In genomic region chr4:91113130-91113706, GRCh38 we compare ENCODE assay signal across 8 cellular contexts.
DNase-seq lines count a peak whose midpoint lies in the region; ATAC-seq, FAIRE-seq and TF ChIP-seq lines count a peak whose summit lies in the region.

No MANE protein-coding gene starts in this region.

- 28% methylated on average over 4 of the region's 4 CpGs for WGBS in pancreas, 2 donors

- intact Hi-C loops in pancreas (cut with DNase I) = no loop called here

- H3K27me3 ChIP-seq in pancreas = no peaks in the 10 kb centered on the region

- no peak overlapping the region for H3K27ac ChIP-seq in pancreas
- H3K27ac ChIP-seq in coronary artery = no peak overlapping the region

- H3K4me3 ChIP-seq in pancreas (no peak overlapping the region), coronary artery (no peak overlapping the region)

- DNase-seq in NCI-H345 (lab: John Stamatoyannopoulos, UW) (peak; percentile 18), NCI-H345 treated with DMSO at 0.1 percent for 48 hours (lab: John Stamatoyannopoulos, UW; ENCODE audit: unreplicated experiment) (no peak), LHCN-M2 (ENCODE audit: low read depth) (peak; percentile 14), cerebellum (ENCODE audit: low spot score) (peak; percentile 10), pancreas (no peak), dedifferentiated amniotic fluid mesenchymal stem cell (ENCODE audit: extremely low spot score) (no peak), coronary artery (ENCODE audit: low spot score) (no peak)

- FAIRE-seq in pancreas (lab: Jason Lieb, UNC) = peak; percentile 47

- ATAC-seq in pancreas (peak in 1 of 4 donors; percentile 56), GM21529 (IDR thresholded peaks at IDR 0.05; ENCODE audit: unreplicated experiment) (no peak)

- TF ChIP-seq CTCF in pancreas (IDR thresholded peaks at IDR 0.05) = peak in 3 of 4 donors; percentile 20 to 33 (median 26)
- no peak for TF ChIP-seq CTCF in coronary artery (IDR thresholded peaks at IDR 0.05)

- no peaks in the 10 kb centered on the region for H3K9me3 ChIP-seq in pancreas

- no peaks in the 10 kb centered on the region for H3K4me1 ChIP-seq in pancreas

- no peaks in the 10 kb centered on the region for H3K36me3 ChIP-seq in pancreas

Comparison
In these comparisons a context has a peak if more than half of its experiments do, and no peak if none do; other contexts are left out.
1. DNase-seq: peak in NCI-H345 (single experiment), LHCN-M2 (single experiment) and cerebellum (single experiment); none in NCI-H345 treated with DMSO at 0.1 percent for 48 hours (single experiment), pancreas (0 of 6), dedifferentiated amniotic fluid mesenchymal stem cell (single experiment) and coronary artery (single experiment).